ENCODE assay signal across 10 cellular contexts in the genomic region with DNA sequence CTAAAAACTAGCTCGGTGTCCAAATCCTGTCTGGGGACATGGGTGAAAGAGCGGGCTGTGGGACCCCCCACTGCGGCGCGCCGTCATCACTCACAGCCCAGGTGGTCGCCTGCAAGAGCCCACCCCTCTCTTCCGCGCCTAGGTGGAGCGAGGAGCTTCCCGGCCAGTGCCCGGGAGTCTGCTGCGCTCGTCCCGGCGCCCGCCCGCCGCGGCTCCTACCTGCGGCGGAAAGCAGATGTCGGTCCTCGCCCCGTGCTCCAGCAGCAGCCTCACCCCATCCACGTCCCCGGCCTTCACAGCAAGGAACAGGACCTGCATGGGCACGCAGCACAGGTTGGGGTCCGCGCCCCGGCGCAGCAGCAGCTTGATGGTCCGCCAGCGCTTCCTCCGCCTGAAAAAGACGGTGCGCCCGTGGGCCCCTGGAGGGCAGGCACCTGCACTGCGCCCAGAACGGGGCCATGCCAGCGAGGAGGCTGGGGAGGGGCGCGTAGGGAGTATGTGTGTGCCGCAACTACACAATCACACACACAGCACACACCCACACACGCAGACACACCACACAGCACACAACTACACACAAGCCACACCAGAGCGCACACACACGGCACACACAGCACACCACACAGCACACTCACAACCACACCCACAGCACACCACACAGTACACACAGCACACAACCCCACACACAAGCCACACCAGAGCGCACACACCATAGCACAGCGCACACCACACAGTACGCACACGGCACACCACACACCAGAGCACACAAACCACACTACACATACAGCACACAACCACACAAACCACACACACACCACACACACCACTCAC. TPM values are rescaled to one million over a fixed set of nuclear protein-coding genes. Genes with fewer than 3 reads are reported as not detected.
DNase-seq lines count a peak whose midpoint lies in the region; ATAC-seq and TF ChIP-seq lines count a peak whose summit lies in the region.
"Had no signal": no experiment of that assay in that cellular context is flagged by ENCODE, and none has a peak within 500 bp of the region (broad histone marks: within the 10 kb centered on the region; RNA-seq: fewer than 3 reads in every experiment).

No MANE protein-coding gene starts in this region.

- no peak overlapping the region for H2BK5ac ChIP-seq in H9 (ENCODE audit: insufficient read length, low read length)

- H3K36me3 ChIP-seq in esophagus squamous epithelium: peaks cover 0 to 36% (median 14%) of the 10 kb centered on the region in 3 donors
- peaks cover 0 to 31% (median 0%) of the 10 kb centered on the region in 3 experiments for H3K36me3 ChIP-seq in naive thymus-derived CD4-positive, alpha-beta T cell (ENCODE audit: control insufficient read depth in 2 of 3, insufficient read depth in 3 of 3, low read length in 3 of 3)

- peak overlapping the region; percentile 4 for H3K4me2 ChIP-seq in H9 (ENCODE audit: insufficient read depth, insufficient read length, low read length)

- H3K36me3 Mint-ChIP-seq in H9 (ENCODE audit: insufficient read depth in 1 of 3, low read depth in 3 of 3): peaks cover 31 to 37% (median 35%) of the 10 kb centered on the region in 3 experiments
- H3K36me3 Mint-ChIP-seq in naive thymus-derived CD4-positive, alpha-beta T cell: peaks cover 9 to 64% (median 41%) of the 10 kb centered on the region in 5 donors

- H3K18ac ChIP-seq in H9 (ENCODE audit: insufficient read length, low read depth, low read length): no peak overlapping the region

- POLR2A ChIA-PET in naive thymus-derived CD4-positive, alpha-beta T cell (lab: Charles Lee): no interaction called here

- H3K9ac ChIP-seq in H9 (ENCODE audit: extremely low read depth, insufficient read length, low read length): no peak overlapping the region

- TF ChIP-seq CTCF in H9 (conservative IDR thresholded peaks at IDR 0.05) (peak; percentile 33; the same call in 2 of the 3 replicates), esophagus squamous epithelium (IDR thresholded peaks at IDR 0.05) (peak in 1 of 6 experiments; percentile 31)

- H3K23me2 ChIP-seq in H9 (ENCODE audit: insufficient read length, low read depth, low read length, poor library complexity, severe bottlenecking): no peaks in the 10 kb centered on the region

- H2BK12ac ChIP-seq in H9 (ENCODE audit: insufficient read length, low read depth, low read length): no peak overlapping the region

- peaks cover 17% of the 10 kb centered on the region for H3K27me3 Mint-ChIP-seq in H9 (ENCODE audit: low read depth)
- H3K27me3 Mint-ChIP-seq in naive thymus-derived CD4-positive, alpha-beta T cell: peaks cover 0 to 4% (median 0%) of the 10 kb centered on the region in 5 donors

- H2BK120ac ChIP-seq in H9 (ENCODE audit: low read depth, low read length, poor library complexity, severe bottlenecking): no peak overlapping the region

- H3K4me1 ChIP-seq in H9 (ENCODE audit: insufficient read depth, low read length): peaks cover 2% of the 10 kb centered on the region; the same call in 1 of the 2 replicates
- H3K4me1 ChIP-seq in esophagus squamous epithelium: peaks cover 0 to 16% (median 11%) of the 10 kb centered on the region in 3 donors
- no peaks in the 10 kb centered on the region for H3K4me1 ChIP-seq in naive thymus-derived CD4-positive, alpha-beta T cell (ENCODE audit: control insufficient read depth in 2 of 2, insufficient read depth in 2 of 2, low read length in 2 of 2)

- peaks cover 30 to 39% of the 10 kb centered on the region in 2 experiments for H3K9me3 Mint-ChIP-seq in H9
- peaks cover 0 to 15% (median 4%) of the 10 kb centered on the region in 11 donors for H3K9me3 Mint-ChIP-seq in naive thymus-derived CD4-positive, alpha-beta T cell

- no peak overlapping the region for H2BK20ac ChIP-seq in H9 (ENCODE audit: low read depth, low read length, poor library complexity, severe bottlenecking)

- peaks cover 0 to 3% of the 10 kb centered on the region in 2 experiments; a peak in 1 of 4 replicates for H3K4me1 Mint-ChIP-seq in H9
- peaks cover 0 to 11% (median 6%) of the 10 kb centered on the region in 7 donors for H3K4me1 Mint-ChIP-seq in naive thymus-derived CD4-positive, alpha-beta T cell

- H3K14ac ChIP-seq in H9 (ENCODE audit: insufficient read depth, low read length): no peak overlapping the region; the same call in 1 of the 2 replicates

- H3K56ac ChIP-seq in H9 (ENCODE audit: insufficient read length, low read depth, low read length): no peak overlapping the region

- TF ChIP-seq POLR2A in esophagus squamous epithelium (IDR thresholded peaks at IDR 0.05): no peak

- H4K20me1 ChIP-seq in H9 (ENCODE audit: control insufficient read depth, insufficient read depth, insufficient read length): peaks cover 4% of the 10 kb centered on the region

- no CpG with 5 or more reads among the region's 51 CpGs for WGBS in H9 (ENCODE audit: extremely low coverage, insufficient read length, low lambda C conversion rate)
- WGBS in esophagus squamous epithelium, 2 donors: 33 to 75% methylated on average over 1 to 9 of the region's 51 CpGs

- intact Hi-C loops in esophagus squamous epithelium (cut with DNase I): no loop called here
- intact Hi-C loops in naive thymus-derived CD4-positive, alpha-beta T cell (cut with micrococcal nuclease): no loop called here

- DNase-seq in AG08395 (ENCODE audit: low spot score) (peak; percentile 12), H9 (peak; percentile 64), esophagus squamous epithelium (lab: John Stamatoyannopoulos, UW) (no peak), glomerular visceral epithelial cell (ENCODE audit: extremely low spot score) (no peak), amniotic stem cell (lab: John Stamatoyannopoulos, UW) (no peak)
- DNase-seq in naive thymus-derived CD4-positive, alpha-beta T cell: no peak
- DNase-seq in activated CD4-positive, alpha-beta T cell treated with anti-CD3 and anti-CD28 coated beads, Interleukin-2, amount 50 U/mL, for 1 hour: no peak
- DNase-seq: NCI-H82 had no signal

- no peak overlapping the region for H3K23ac ChIP-seq in H9 (ENCODE audit: insufficient read length, low read depth, low read length)

- peak overlapping the region in 1 of 2 experiments; percentile 68; a peak in 4 of 5 replicates for H3K4me3 Mint-ChIP-seq in H9
- peak overlapping the region in 4 of 10 donors; percentile 2 to 43 (median 24) for H3K4me3 Mint-ChIP-seq in naive thymus-derived CD4-positive, alpha-beta T cell

- H3K9me3 ChIP-seq in H9 (ENCODE audit: control insufficient read depth, low read depth, low read length) (peaks cover 12% of the 10 kb centered on the region), esophagus squamous epithelium (peaks cover 0 to 10% (median 4%) of the 10 kb centered on the region in 3 donors)
- H3K9me3 ChIP-seq in naive thymus-derived CD4-positive, alpha-beta T cell (ENCODE audit: control insufficient read depth in 2 of 3, low read length in 3 of 3): no peaks in the 10 kb centered on the region

- no peaks in the 10 kb centered on the region for H3K79me2 ChIP-seq in H9 (ENCODE audit: insufficient read depth, low read length)

- no peak overlapping the region for H2BK15ac ChIP-seq in H9 (ENCODE audit: low read depth, low read length)

- ATAC-seq in naive thymus-derived CD4-positive, alpha-beta T cell: peak; percentile 18
- ATAC-seq in GM21515 (IDR thresholded peaks at IDR 0.05; ENCODE audit: unreplicated experiment): no peak

- no peak overlapping the region for H2AFZ ChIP-seq in H9 (ENCODE audit: low read length)

- H3K27me3 ChIP-seq in H9 (ENCODE audit: insufficient read depth, low read length) (no peaks in the 10 kb centered on the region; the same call in 1 of the 2 replicates), esophagus squamous epithelium (peaks cover 0 to 15% (median 0%) of the 10 kb centered on the region in 4 donors)
- no peaks in the 10 kb centered on the region for H3K27me3 ChIP-seq in naive thymus-derived CD4-positive, alpha-beta T cell (ENCODE audit: control insufficient read depth in 2 of 2, insufficient read depth in 2 of 2, low read length in 2 of 2)
- H3K27me3 ChIP-seq: dorsolateral prefrontal cortex had no signal

- CTCF ChIA-PET in naive thymus-derived CD4-positive, alpha-beta T cell (lab: Charles Lee): interaction anchor here (1.2 kb wide), 1 partner anchor 46 kb away, joined by 3 read pairs; no protein-coding TSS in a partner anchor

- no peak overlapping the region for H3K27ac Mint-ChIP-seq in H9
- H3K27ac Mint-ChIP-seq in naive thymus-derived CD4-positive, alpha-beta T cell: peak overlapping the region in 4 of 9 donors; percentile 47 to 87 (median 66)

- no peak overlapping the region for H4K91ac ChIP-seq in H9 (ENCODE audit: insufficient read length, low read depth, low read length)

- H4K5ac ChIP-seq in H9 (ENCODE audit: insufficient read length, low read depth, low read length): no peak overlapping the region

- no peak overlapping the region for H3T11ph ChIP-seq in H9 (ENCODE audit: low read length)

- H3K4me3 ChIP-seq in esophagus squamous epithelium: peak overlapping the region in 3 of 4 donors; percentile 2 to 26 (median 11)
- H3K4me3 ChIP-seq in naive thymus-derived CD4-positive, alpha-beta T cell (ENCODE audit: low read length): no peak overlapping the region

- no peak overlapping the region for H4K8ac ChIP-seq in H9 (replicated peaks; ENCODE audit: insufficient read length, low read depth, low read length)

- no peak overlapping the region for H3K4ac ChIP-seq in H9 (ENCODE audit: low read depth, low read length)

- no peaks in the 10 kb centered on the region for H3K79me1 ChIP-seq in H9 (ENCODE audit: insufficient read depth, low read depth, low read length, poor library complexity, severe bottlenecking)

- H3K27ac ChIP-seq in H9 (ENCODE audit: insufficient read length, low read depth, low read length) (no peak overlapping the region), esophagus squamous epithelium (no peak overlapping the region)
- H3K27ac ChIP-seq in naive thymus-derived CD4-positive, alpha-beta T cell (ENCODE audit: low read depth, low read length): no peak overlapping the region
- H3K27ac ChIP-seq: dorsolateral prefrontal cortex had no signal

- no peak overlapping the region for H2AK5ac ChIP-seq in H9 (ENCODE audit: insufficient read length, low read length)

RNA-seq across cellular contexts. Expression of gene ANKMY1, which starts 37.4 kb away (rescaled TPM):
- 8.6 and 13.7 TPM in 2 replicates for total RNA-seq in H9 (2021)
- 10 to 100 TPM in 3 of 4 donors, 1 to 10 TPM in 1; 8.2 to 23.8 (median 17.1) TPM for total RNA-seq in esophagus squamous epithelium
- total RNA-seq in naive thymus-derived CD4-positive, alpha-beta T cell: 10 to 100 TPM; 33.7 to 83.4 (median 49.2) TPM
- polyA plus RNA-seq in naive thymus-derived CD4-positive, alpha-beta T cell: 10 to 100 TPM in 1 of 2 donors, 1 to 10 TPM in 1; 7.7 to 17.5 TPM

RNA-seq across cellular contexts. Expression of gene DUSP28, which starts 39.8 kb away (rescaled TPM):
- total RNA-seq in H9 (2021) (1.6 and 2.9 TPM in 2 replicates), esophagus squamous epithelium (10 to 100 TPM in 1 of 4 donors, 1 to 10 TPM in 3; 2.0 to 10.5 (median 5.3) TPM)
- total RNA-seq in naive thymus-derived CD4-positive, alpha-beta T cell: 10 to 100 TPM; 11.1 to 19.5 (median 14.7) TPM
- 10 to 100 TPM; 17.8 to 30.1 TPM for polyA plus RNA-seq in naive thymus-derived CD4-positive, alpha-beta T cell

RNA-seq across cellular contexts. Expression of gene RNPEPL1, which starts 47.9 kb away (rescaled TPM):
- total RNA-seq in H9 (2021) (22.5 and 24.7 TPM in 2 replicates), esophagus squamous epithelium (10 to 100 TPM; 41.9 to 96.5 (median 48.1) TPM)
- 100 to 1,000 TPM in 4 of 5 experiments, 10 to 100 TPM in 1; 78.5 to 126 (median 112) TPM for total RNA-seq in naive thymus-derived CD4-positive, alpha-beta T cell
- polyA plus RNA-seq in naive thymus-derived CD4-positive, alpha-beta T cell: 10 to 100 TPM; 23.0 to 51.2 TPM

Comparison
In these comparisons a context has a peak if more than half of its experiments do, and no peak if none do; other contexts are left out.
1. DNase-seq: peak in AG08395 (single experiment) and H9 (single experiment); none in esophagus squamous epithelium (single experiment), naive thymus-derived CD4-positive, alpha-beta T cell (0 of 9), glomerular visceral epithelial cell (single experiment), amniotic stem cell (single experiment) and activated CD4-positive, alpha-beta T cell treated with anti-CD3 and anti-CD28 coated beads, Interleukin-2, amount 50 U/mL, for 1 hour (single experiment).